Comparison of ENCODE assay signal across 16 cellular contexts in genomic region chr5:74622122-74622521, GRCh38. TPM values are rescaled to one million over a fixed set of nuclear protein-coding genes. Genes with fewer than 3 reads are reported as not detected.
A peak's percentile ranks its signal among the peaks of the same experiment; 100 is the strongest.
DNase-seq lines count a peak whose midpoint lies in the region; ATAC-seq and TF ChIP-seq lines count a peak whose summit lies in the region.
"Had no signal": no experiment of that assay in that cellular context is flagged by ENCODE, and none has a peak within 500 bp of the region (broad histone marks: within the 10 kb centered on the region; RNA-seq: fewer than 3 reads in every experiment).

No MANE protein-coding gene starts in this region.

- DNase-seq in activated CD4-positive, alpha-beta T cell treated with anti-CD3 and anti-CD28 coated beads for 36 hours = peak; percentile 59
- DNase-seq in activated CD4-positive, alpha-beta T cell treated with anti-CD3 and anti-CD28 coated beads, Interleukin-2, amount 50 U/mL, for 4 hours = no peak
- DNase-seq in GM13977 (ENCODE audit: low spot score) = peak; percentile 38
- peak; percentile 63 for DNase-seq in epithelial cell of esophagus (ENCODE audit: low read depth)
- no peak for DNase-seq in NCI-H2196 treated with DMSO at 0.1 percent for 48 hours (lab: John Stamatoyannopoulos, UW; ENCODE audit: unreplicated experiment)
- DNase-seq in Calu3 = no peak
- no peak for DNase-seq in effector CD8-positive, alpha-beta T cell (lab: John Stamatoyannopoulos, UW)
- DNase-seq: activated effector memory CD4-positive, alpha-beta T cell treated with Interleukin-2 at 50 U/mL for 16 hours; central memory CD4-positive, alpha-beta T cell; COR-L47; heart left ventricle; left colon; naive thymus-derived CD8-positive, alpha-beta T cell had no signal

- POLR2A ChIA-PET in activated CD4-positive, alpha-beta T cell treated with anti-CD3 and anti-CD28 coated beads for 36 hours (lab: Charles Lee) = interaction anchor here (0.9 kb wide), 1 partner anchor 18 kb away, joined by 4 read pairs; the partner anchor contains the start of gene ENC1

- no peaks in the 10 kb centered on the region for H3K36me3 Mint-ChIP-seq in activated CD4-positive, alpha-beta T cell treated with anti-CD3 and anti-CD28 coated beads for 36 hours (ENCODE audit: low read depth)
- H3K36me3 Mint-ChIP-seq in Calu3 (ENCODE audit: insufficient read depth, unreplicated experiment) = peaks cover 12% of the 10 kb centered on the region
- H3K36me3 Mint-ChIP-seq: naive thymus-derived CD8-positive, alpha-beta T cell had no signal

- BruUV-seq in Calu3 (replicated peaks; lab: Mats Ljungman, UMichigan) = no TSS peak

- in situ Hi-C loops in GM13977 (cut with MboI; ENCODE audit: low pct_unique_long_range_greater_than_20kb, low sequenced_read_pairs, unreplicated experiment) = no loop called here

- no peak for TF ChIP-seq CTCF in GM13977 (IDR thresholded peaks at IDR 0.05; ENCODE audit: extremely low read depth, insufficient read depth, missing control alignments)
- no peak for TF ChIP-seq CTCF in epithelial cell of esophagus (IDR thresholded peaks at IDR 0.05; ENCODE audit: insufficient read depth, low read depth, low read length, missing control alignments)
- TF ChIP-seq CTCF in Calu3 (IDR thresholded peaks at IDR 0.05; ENCODE audit: unreplicated experiment) = no peak

- H3K4me1 Mint-ChIP-seq in activated CD4-positive, alpha-beta T cell treated with anti-CD3 and anti-CD28 coated beads for 36 hours = peaks cover 20% of the 10 kb centered on the region
- peaks cover 61% of the 10 kb centered on the region for H3K4me1 Mint-ChIP-seq in Calu3 (ENCODE audit: low read depth, unreplicated experiment)

- peak; percentile 93 for ATAC-seq in activated CD4-positive, alpha-beta T cell treated with anti-CD3 and anti-CD28 coated beads for 36 hours
- peak; percentile 52 for ATAC-seq in HG03342 (IDR thresholded peaks at IDR 0.05; ENCODE audit: unreplicated experiment)
- ATAC-seq: A549; heart left ventricle; left colon; naive thymus-derived CD8-positive, alpha-beta T cell had no signal

- no peak overlapping the region for H3K4me3 ChIP-seq in epithelial cell of esophagus (ENCODE audit: low read length)
- H3K4me3 ChIP-seq: A549, heart left ventricle, SJSA1 had no signal

- H3K9me3 Mint-ChIP-seq in activated CD4-positive, alpha-beta T cell treated with anti-CD3 and anti-CD28 coated beads for 36 hours (ENCODE audit: low read depth) = no peaks in the 10 kb centered on the region
- H3K9me3 Mint-ChIP-seq in Calu3 (ENCODE audit: low read depth, unreplicated experiment) = no peaks in the 10 kb centered on the region

- CTCF ChIA-PET in activated CD4-positive, alpha-beta T cell treated with anti-CD3 and anti-CD28 coated beads for 36 hours (lab: Charles Lee) = interaction anchor here (1.5 kb wide), 1 partner anchor 18 kb away, joined by 7 read pairs; the partner anchor contains the start of gene ENC1
- CTCF ChIA-PET in Calu3 (lab: Charles Lee) = no interaction called here

- H3K4me3 Mint-ChIP-seq in activated CD4-positive, alpha-beta T cell treated with anti-CD3 and anti-CD28 coated beads for 36 hours = no peak overlapping the region
- H3K4me3 Mint-ChIP-seq in Calu3 (ENCODE audit: low read depth, unreplicated experiment) = no peak overlapping the region
- H3K4me3 Mint-ChIP-seq: naive thymus-derived CD8-positive, alpha-beta T cell had no signal

- no peak overlapping the region for H3K27ac Mint-ChIP-seq in activated CD4-positive, alpha-beta T cell treated with anti-CD3 and anti-CD28 coated beads for 36 hours
- H3K27ac Mint-ChIP-seq in Calu3 (ENCODE audit: unreplicated experiment) = no peak overlapping the region
- H3K27ac Mint-ChIP-seq: naive thymus-derived CD8-positive, alpha-beta T cell had no signal

- H3K27me3 Mint-ChIP-seq in activated CD4-positive, alpha-beta T cell treated with anti-CD3 and anti-CD28 coated beads for 36 hours = peaks cover 39% of the 10 kb centered on the region
- H3K27me3 Mint-ChIP-seq in Calu3 (ENCODE audit: unreplicated experiment) = no peaks in the 10 kb centered on the region

- intact Hi-C loops in activated CD4-positive, alpha-beta T cell treated with anti-CD3 and anti-CD28 coated beads for 36 hours (cut with DNase I, micrococcal nuclease) = loop anchor here (1.0 kb wide), 6 partner anchors 8 to 303 kb away; no protein-coding TSS in a partner anchor
- intact Hi-C loops in Calu3 (cut with micrococcal nuclease; ENCODE audit: unreplicated experiment) = no loop called here

RNA-seq across cellular contexts. Expression of gene ENC1, which starts 18.4 kb away (rescaled TPM):
- total RNA-seq in activated CD4-positive, alpha-beta T cell treated with anti-CD3 and anti-CD28 coated beads for 36 hours = under 1 TPM; 0.48 to 0.67 TPM
- total RNA-seq in Calu3 (2022) = 91.6 and 100 TPM in 2 replicates

Comparison
In these comparisons a context has a peak if more than half of its experiments do, and no peak if none do; other contexts are left out.
1. DNase-seq: peak in activated CD4-positive, alpha-beta T cell treated with anti-CD3 and anti-CD28 coated beads for 36 hours (single experiment), GM13977 (single experiment) and epithelial cell of esophagus (single experiment); none in activated CD4-positive, alpha-beta T cell treated with anti-CD3 and anti-CD28 coated beads, Interleukin-2, amount 50 U/mL, for 4 hours (0 of 2), NCI-H2196 treated with DMSO at 0.1 percent for 48 hours (single experiment), Calu3 (single experiment) and effector CD8-positive, alpha-beta T cell (single experiment).
2. RNA of gene ENC1, which starts 18.4 kb away (total RNA-seq): 91.6 to 100 TPM in Calu3; 0.48 to 0.67 TPM in activated CD4-positive, alpha-beta T cell treated with anti-CD3 and anti-CD28 coated beads for 36 hours; every median in the first group is over 10 times any median in the second.